In the genomic region with DNA sequence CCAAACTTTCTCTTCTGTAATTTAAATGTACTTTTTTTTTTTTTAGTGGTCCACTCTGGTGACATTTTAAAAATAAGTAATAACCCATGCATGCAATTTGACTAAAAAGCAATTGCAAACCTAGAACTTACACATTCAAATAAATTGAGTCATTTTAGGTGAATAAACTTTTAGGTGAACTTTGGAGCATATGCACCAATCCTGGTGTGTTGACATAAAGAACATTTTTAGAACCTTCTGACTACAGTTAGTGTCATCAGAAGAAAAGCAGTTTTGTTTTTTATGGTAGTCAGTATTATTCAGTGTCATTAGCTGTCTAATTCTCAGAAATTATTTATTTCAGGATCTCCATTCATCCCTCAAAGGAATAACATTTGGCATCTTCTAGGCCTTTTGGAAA, we compare ENCODE assay signal across 29 cellular contexts. TPM values are rescaled to one million over a fixed set of nuclear protein-coding genes. Genes with fewer than 3 reads are reported as not detected.
DNase-seq lines count a peak whose midpoint lies in the region; ATAC-seq, FAIRE-seq and TF ChIP-seq lines count a peak whose summit lies in the region.
"Had no signal": no experiment of that assay in that cellular context is flagged by ENCODE, and none has a peak within 500 bp of the region (broad histone marks: within the 10 kb centered on the region; RNA-seq: fewer than 3 reads in every experiment).

No MANE protein-coding gene starts in this region.

- intact Hi-C loops in PC-3 (cut with micrococcal nuclease), result loop anchor here (5.0 kb wide), 1 partner anchor 49 kb away; no protein-coding TSS in a partner anchor
- intact Hi-C loops in HepG2 (cut with micrococcal nuclease; ENCODE audit: unreplicated experiment), result no loop called here
- intact Hi-C loops in right lobe of liver (cut with DNase I), result no loop called here
- intact Hi-C loops in aorta (cut with DNase I), result no loop called here

- TF ChIP-seq POLR2A in HepG2 (IDR thresholded peaks at IDR 0.05; ENCODE audit: insufficient read depth in 1 of 2, low read depth in 2 of 2, low read length in 2 of 2), result no peak
- TF ChIP-seq POLR2A in right lobe of liver (IDR thresholded peaks at IDR 0.05), result no peak

- FAIRE-seq in HepG2 (lab: Jason Lieb, UNC), result no peak
- FAIRE-seq: A549, GM12878, GM12892, GM18507, GM19239 had no signal

- H3K27ac ChIP-seq in GM23248, result peak overlapping the region; percentile 7; the same call in 1 of the 2 replicates
- peak overlapping the region; percentile 34 for H3K27ac ChIP-seq in PC-3 (ENCODE audit: low read length)
- no peak overlapping the region for H3K27ac ChIP-seq in HepG2 (ENCODE audit: extremely low read length, insufficient read depth, low read length)
- peak overlapping the region; percentile 7 to 65 (median 54) for H3K27ac ChIP-seq in right lobe of liver
- H3K27ac ChIP-seq in aorta (ENCODE audit: low read depth in 1 of 2, low read length in 2 of 2), result no peak overlapping the region
- H3K27ac ChIP-seq: 22Rv1, A549, BLaER1 had no signal

- H3K9me2 ChIP-seq in GM23248 (ENCODE audit: insufficient read depth) (no peaks in the 10 kb centered on the region), PC-3 (replicated peaks; ENCODE audit: low read length) (no peaks in the 10 kb centered on the region)

- no peak for DNase-seq in GM23248
- peak; percentile 59 for DNase-seq in PC-3
- DNase-seq in HepG2 (ENCODE audit: low spot score), result no peak
- DNase-seq in right lobe of liver, result no peak
- DNase-seq in AG08396 (ENCODE audit: low spot score), result no peak
- no peak for DNase-seq in KG1 (lab: John Stamatoyannopoulos, UW)
- DNase-seq in aorta, result no peak
- DNase-seq: BE2C; C1 segment of cervical spinal cord; CD4-positive, alpha-beta memory T cell; CD4-positive, CD25-positive, alpha-beta regulatory T cell; CD8-positive, alpha-beta memory T cell; COR-L47; DMS 273 treated with DMSO at 0.1 percent for 48 hours; DMS153; DMS53; DMS79; DND-41; EL; GDM1 had no signal

- H2AFZ ChIP-seq in GM23248 (no peak overlapping the region), PC-3 (ENCODE audit: low read length) (no peak overlapping the region), HepG2 (ENCODE audit: low read length) (no peak overlapping the region)

- H3K9me3 ChIP-seq in GM23248 (ENCODE audit: low read depth), result no peaks in the 10 kb centered on the region
- H3K9me3 ChIP-seq in PC-3 (ENCODE audit: low read length), result no peaks in the 10 kb centered on the region
- H3K9me3 ChIP-seq in HepG2 (ENCODE audit: low read length), result no peaks in the 10 kb centered on the region
- H3K9me3 ChIP-seq in right lobe of liver, result no peaks in the 10 kb centered on the region
- no peaks in the 10 kb centered on the region for H3K9me3 ChIP-seq in aorta (ENCODE audit: control insufficient read depth, low read length)
- H3K9me3 ChIP-seq: A549, BE2C, BLaER1 had no signal

- CTCF ChIA-PET in PC-3 (lab: Charles Lee) (no interaction called here), HepG2 (lab: Yijun Ruan, JAX; ENCODE audit: low intra/inter-chr PET ratio, low total read pairs) (no interaction called here)

- H3K4me3 ChIP-seq in GM23248 (no peak overlapping the region), PC-3 (ENCODE audit: low read length) (no peak overlapping the region), HepG2 (replicated peaks in 1 of 3; ENCODE audit: insufficient read depth in 1 of 3, low read depth in 2 of 3, low read length in 3 of 3) (no peak overlapping the region), right lobe of liver (no peak overlapping the region), aorta (ENCODE audit: low read length in 2 of 2) (no peak overlapping the region)
- H3K4me3 ChIP-seq: A549, BLaER1, GM12878 had no signal

- H3F3A ChIP-seq in GM23248 (ENCODE audit: insufficient read depth) (peaks cover 53% of the 10 kb centered on the region), PC-3 (ENCODE audit: low read length, unreplicated experiment) (no peaks in the 10 kb centered on the region)

- BruUV-seq in PC-3 (replicated peaks; lab: Mats Ljungman, UMichigan) (no TSS peak), HepG2 (replicated peaks; lab: Mats Ljungman, UMichigan) (no TSS peak)

- H3K79me2 ChIP-seq in GM23248 (ENCODE audit: insufficient read depth) (no peaks in the 10 kb centered on the region), PC-3 (ENCODE audit: low read length) (no peaks in the 10 kb centered on the region), HepG2 (ENCODE audit: insufficient read depth, low read length) (no peaks in the 10 kb centered on the region)

- ATAC-seq in PC-3 (peak; percentile 42), HepG2 (peak; percentile 56; the same call in 2 of the 3 replicates), right lobe of liver (peak; percentile 79 to 91 (median 87)), aorta (ENCODE audit: low FRiP score) (no peak)
- ATAC-seq: A549, GM12878 had no signal

- H3K36me3 ChIP-seq in GM23248 (ENCODE audit: low read depth) (0 out of 2 replicates have a peak, but pooled peaks cover 8% of the 10 kb centered on the region), PC-3 (ENCODE audit: low read depth, low read length) (no peaks in the 10 kb centered on the region), HepG2 (replicated peaks in 1 of 2; ENCODE audit: control insufficient read depth in 1 of 2, insufficient read depth in 2 of 2, low read length in 2 of 2) (no peaks in the 10 kb centered on the region), right lobe of liver (no peaks in the 10 kb centered on the region), aorta (ENCODE audit: control insufficient read depth in 1 of 2, insufficient read depth in 2 of 2, low read length in 1 of 2) (no peaks in the 10 kb centered on the region)
- H3K36me3 ChIP-seq: BE2C had no signal

- POLR2A ChIA-PET in PC-3 (lab: Charles Lee; ENCODE audit: unreplicated experiment) (no interaction called here), HepG2 (lab: Yijun Ruan, JAX) (no interaction called here)

- in situ Hi-C loops in GM23248 (cut with MboI) (no loop called here), HepG2 (cut with HindIII; ENCODE audit: extremely low pct_ligation_motif_present, low pct_unique_long_range_greater_than_20kb) (no loop called here)

- no peaks in the 10 kb centered on the region for H3K27me3 ChIP-seq in GM23248 (replicated peaks; ENCODE audit: insufficient read depth)
- no peaks in the 10 kb centered on the region for H3K27me3 ChIP-seq in PC-3 (ENCODE audit: low read length)
- H3K27me3 ChIP-seq in HepG2 (ENCODE audit: control insufficient read depth in 1 of 2, insufficient read depth in 2 of 2, low read length in 2 of 2), result no peaks in the 10 kb centered on the region; a peak in 1 of 5 replicates
- H3K27me3 ChIP-seq in right lobe of liver, result no peaks in the 10 kb centered on the region
- H3K27me3 ChIP-seq in aorta (ENCODE audit: control insufficient read depth in 1 of 2, insufficient read depth in 2 of 2, low read length in 1 of 2), result no peaks in the 10 kb centered on the region
- H3K27me3 ChIP-seq: BE2C, BLaER1 had no signal

- H3K4me1 ChIP-seq in GM23248 (ENCODE audit: insufficient read depth), result peaks cover 44% of the 10 kb centered on the region
- peaks cover 46% of the 10 kb centered on the region for H3K4me1 ChIP-seq in PC-3 (ENCODE audit: insufficient read depth, low read length)
- peaks cover 10% of the 10 kb centered on the region for H3K4me1 ChIP-seq in HepG2 (ENCODE audit: insufficient read depth, low read length)
- peaks cover 0 to 20% (median 5%) of the 10 kb centered on the region in 4 donors for H3K4me1 ChIP-seq in right lobe of liver
- H3K4me1 ChIP-seq in aorta (ENCODE audit: control insufficient read depth in 1 of 2, insufficient read depth in 2 of 2, low read length in 2 of 2), result peaks cover 0 to 4% of the 10 kb centered on the region in 2 donors
- H3K4me1 ChIP-seq: BE2C, BLaER1 had no signal

- TF ChIP-seq RAD21 in HepG2 (CRISPR knock-in tag; IDR thresholded peaks at IDR 0.05), result no peak

- TF ChIP-seq CTCF in PC-3 (conservative IDR thresholded peaks at IDR 0.05; ENCODE audit: low read depth, low read length) (no peak), HepG2 (CRISPR knock-in tag; IDR thresholded peaks at IDR 0.05) (no peak), right lobe of liver (IDR thresholded peaks at IDR 0.05) (no peak)

- TF ChIP-seq EP300 in HepG2 (IDR thresholded peaks at IDR 0.05; ENCODE audit: low read depth in 2 of 2, low read length in 2 of 2), result no peak
- no peak for TF ChIP-seq EP300 in HepG2 (CRISPR knock-in tag; IDR thresholded peaks at IDR 0.05; ENCODE audit: borderline replicate concordance)

- H3K9ac ChIP-seq in GM23248, result no peak overlapping the region
- H3K9ac ChIP-seq in PC-3 (ENCODE audit: low read length), result no peak overlapping the region
- H3K9ac ChIP-seq in HepG2 (ENCODE audit: insufficient read depth, low read depth, low read length), result no peak overlapping the region
- H3K9ac ChIP-seq: BLaER1 had no signal

- no peaks in the 10 kb centered on the region for H4K20me1 ChIP-seq in GM23248 (ENCODE audit: insufficient read depth)
- H4K20me1 ChIP-seq in PC-3 (ENCODE audit: low read length), result no peaks in the 10 kb centered on the region
- H4K20me1 ChIP-seq in HepG2 (ENCODE audit: insufficient read depth, low read length), result no peaks in the 10 kb centered on the region
- H4K20me1 ChIP-seq: BLaER1 had no signal

- H3K4me2 ChIP-seq in GM23248 (ENCODE audit: unreplicated experiment) (peak overlapping the region; percentile 19), PC-3 (ENCODE audit: low read length) (peak overlapping the region; percentile 38), HepG2 (ENCODE audit: low read depth, low read length) (no peak overlapping the region)
- H3K4me2 ChIP-seq: A549, BLaER1 had no signal

RNA-seq across cellular contexts. Expression of gene SIM1, which starts 38.3 kb away (rescaled TPM):
- total RNA-seq in GM23248 (2014; rRNA removed; shearing (Covaris generic)), result 1.6 and 4.9 TPM in 2 replicates
- polyA plus RNA-seq in GM23248 (2016; fragmentation: Nextera tagmentation; extraction: Ambion mirVana) (1.2 and 1.5 TPM in 2 replicates), HepG2 (2011; rRNA removed) (not detected in 2 replicates), aorta (not detected)
- total RNA-seq in PC-3 (2014; rRNA removed) (not detected in 2 replicates), HepG2 (2016; rRNA removed; fragmentation: Illumina TruSeq; extraction: Trizol) (not detected in 2 replicates), right lobe of liver (under 1 TPM in 2 of 6 experiments, not detected in 4; 0.04 to 0.07 TPM), aorta (under 1 TPM in 1 of 2 donors, not detected in 1; 0.10 TPM)
- total RNA-seq in HepG2 (2016; cell fraction: cytosol; rRNA removed; fragmentation: Illumina TruSeq; extraction: Trizol; ENCODE audit: low read depth), result not detected in 2 replicates
- not detected in 2 replicates for total RNA-seq in HepG2 (2016; cell fraction: insoluble cytoplasmic fraction; rRNA removed; fragmentation: Illumina TruSeq; extraction: Trizol)
- not detected in 2 replicates for total RNA-seq in HepG2 (2016; cell fraction: membrane; rRNA removed; fragmentation: Illumina TruSeq; extraction: Trizol)
- not detected in 2 replicates for total RNA-seq in HepG2 (2016; cell fraction: nucleus; rRNA removed; fragmentation: Illumina TruSeq; extraction: Trizol)
- polyA plus RNA-seq in HepG2 (2011; cell fraction: cytosol; rRNA removed), result not detected in 2 replicates
- not detected in 2 replicates for polyA plus RNA-seq in HepG2 (2011; cell fraction: nucleus; rRNA removed)
- not detected in 2 replicates for polyA plus RNA-seq in HepG2 (2012)
- polyA plus RNA-seq in HepG2 (2016; cell fraction: cytosol; fragmentation: Illumina TruSeq; extraction: Trizol; ENCODE audit: low read depth), result not detected in 2 replicates
- polyA plus RNA-seq in HepG2 (2016; cell fraction: insoluble cytoplasmic fraction; fragmentation: Illumina TruSeq; extraction: Trizol; ENCODE audit: low read depth), result not detected in 2 replicates
- not detected in 2 replicates for polyA plus RNA-seq in HepG2 (2016; cell fraction: membrane; fragmentation: Illumina TruSeq; extraction: Trizol; ENCODE audit: low read depth)
- not detected in 2 replicates for polyA plus RNA-seq in HepG2 (2016; cell fraction: nucleus; fragmentation: Illumina TruSeq; extraction: Trizol; ENCODE audit: insufficient read depth, low read depth)
- polyA minus RNA-seq in HepG2 (2011; rRNA and poly(A)+ RNA removed; ENCODE audit: low replicate concordance), result not detected in 2 replicates
- not detected in 2 replicates for polyA minus RNA-seq in HepG2 (2011; cell fraction: cytosol; rRNA and poly(A)+ RNA removed)
- not detected in 2 replicates for polyA minus RNA-seq in HepG2 (2011; cell fraction: nucleus; rRNA and poly(A)+ RNA removed)
- total RNA-seq: A172; CD4-positive, alpha-beta memory T cell; CD8-positive, alpha-beta memory T cell; GM12878 had no signal
- polyA plus RNA-seq: A549; CD14-positive monocyte; CD4-positive, alpha-beta memory T cell; CD8-positive, alpha-beta memory T cell; GM12878 had no signal

Comparison
In these comparisons a context has a peak if more than half of its experiments do, and no peak if none do; other contexts are left out.
1. H3K27ac ChIP-seq: peak in GM23248 (single experiment), PC-3 (single experiment) and right lobe of liver (3 of 3); none in HepG2 (single experiment) and aorta (0 of 2).